ENCODE assay signal across 8 cellular contexts in the genomic region with DNA sequence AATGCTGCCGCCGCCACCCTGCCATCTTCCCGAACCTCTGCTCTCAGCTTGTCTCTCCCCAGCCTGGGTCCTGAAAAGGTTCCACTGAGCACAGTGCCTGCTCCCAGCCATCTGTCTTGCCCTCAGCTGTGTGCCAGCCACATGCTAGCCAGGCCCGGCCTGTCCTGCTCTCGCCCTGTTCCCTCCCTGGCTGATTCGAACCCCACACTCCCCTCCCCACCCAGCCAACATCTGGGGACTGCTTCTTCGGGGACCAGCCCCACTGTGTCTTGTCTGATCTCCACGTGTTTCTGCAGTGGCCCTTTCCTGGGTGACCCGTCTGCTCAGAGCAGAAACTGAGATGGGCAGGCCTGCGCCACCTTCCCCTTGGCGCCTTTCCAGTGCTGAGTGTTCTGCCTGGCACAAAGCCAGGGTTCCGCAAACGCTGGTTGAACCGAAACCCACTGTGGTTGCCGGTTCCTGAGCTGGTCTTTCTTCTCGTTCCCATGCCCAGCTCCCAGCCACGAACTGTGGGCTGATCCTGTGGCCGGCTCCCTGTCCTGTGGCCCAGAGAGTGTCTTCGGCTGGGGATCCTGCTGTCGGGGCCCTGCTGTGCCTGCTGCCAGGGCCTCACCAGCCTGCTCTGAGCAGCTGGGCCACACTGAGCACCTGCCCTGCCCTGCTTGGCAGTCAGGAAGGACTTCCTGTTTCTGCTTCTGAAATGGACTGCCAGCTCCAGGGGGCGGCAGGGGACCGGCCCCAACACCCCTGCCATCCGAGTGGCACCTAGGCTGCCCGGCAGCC.
A peak's percentile ranks its signal among the peaks of the same experiment; 100 is the strongest.
DNase-seq lines count a peak whose midpoint lies in the region; ATAC-seq and TF ChIP-seq lines count a peak whose summit lies in the region.

No MANE protein-coding gene starts in this region.

- no peak for TF ChIP-seq EP300 in suprapubic skin (IDR thresholded peaks at IDR 0.05)

- ATAC-seq in activated CD8-positive, alpha-beta T cell treated with anti-CD3 and anti-CD28 coated beads for 36 hours: peak; percentile 60
- no peak for ATAC-seq in omental fat pad (ENCODE audit: low FRiP score)

- WGBS in suprapubic skin: 46% methylated on average over 15 of the region's 24 CpGs
- WGBS in hepatocyte (ENCODE audit: low lambda C conversion rate, missing lambda C conversion rate): 86% methylated on average over 22 of the region's 24 CpGs

- DNase-seq in NCI-H510A treated with DMSO at 0.1 percent for 48 hours (lab: John Stamatoyannopoulos, UW): peak; percentile 65
- no peak for DNase-seq in NCI-H510A (lab: John Stamatoyannopoulos, UW)
- peak; percentile 77 for DNase-seq in NCI-H2171 treated with DMSO at 0.1 percent for 48 hours (lab: John Stamatoyannopoulos, UW)
- DNase-seq in activated CD8-positive, alpha-beta T cell treated with anti-CD3 and anti-CD28 coated beads for 36 hours: peak; percentile 76
- peak; percentile 52 for DNase-seq in effector CD8-positive, alpha-beta T cell (lab: John Stamatoyannopoulos, UW)
- peak; percentile 48 for DNase-seq in omental fat pad (ENCODE audit: low spot score)
- peak; percentile 83 to 85 for DNase-seq in suprapubic skin (ENCODE audit: low spot score in 2 of 2)
- DNase-seq in hepatocyte (ENCODE audit: low spot score): no peak

- peaks cover 39% of the 10 kb centered on the region for H3K4me1 ChIP-seq in suprapubic skin
- H3K4me1 ChIP-seq in hepatocyte (ENCODE audit: insufficient read depth): peaks cover 13% of the 10 kb centered on the region

- no peaks in the 10 kb centered on the region for H3K79me2 ChIP-seq in hepatocyte

- peak overlapping the region; percentile 82 for H3K27ac Mint-ChIP-seq in activated CD8-positive, alpha-beta T cell treated with anti-CD3 and anti-CD28 coated beads for 36 hours

- TF ChIP-seq CTCF in activated CD8-positive, alpha-beta T cell treated with anti-CD3 and anti-CD28 coated beads for 36 hours (IDR thresholded peaks at IDR 0.05): no peak
- TF ChIP-seq CTCF in omental fat pad (IDR thresholded peaks at IDR 0.05) (no peak), suprapubic skin (IDR thresholded peaks at IDR 0.05) (no peak), hepatocyte (IDR thresholded peaks at IDR 0.05; ENCODE audit: poor library complexity) (no peak)

- no peak overlapping the region for H3K4me3 Mint-ChIP-seq in activated CD8-positive, alpha-beta T cell treated with anti-CD3 and anti-CD28 coated beads for 36 hours

- H3K36me3 Mint-ChIP-seq in activated CD8-positive, alpha-beta T cell treated with anti-CD3 and anti-CD28 coated beads for 36 hours (ENCODE audit: low read depth): no peaks in the 10 kb centered on the region

- H3K4me2 ChIP-seq in hepatocyte: no peak overlapping the region

- H3K9me3 Mint-ChIP-seq in activated CD8-positive, alpha-beta T cell treated with anti-CD3 and anti-CD28 coated beads for 36 hours: no peaks in the 10 kb centered on the region

- H4K20me1 ChIP-seq in hepatocyte (ENCODE audit: insufficient read depth, poor library complexity, severe bottlenecking): no peaks in the 10 kb centered on the region

- POLR2A ChIA-PET in activated CD8-positive, alpha-beta T cell treated with anti-CD3 and anti-CD28 coated beads for 36 hours (lab: Charles Lee): interaction anchor here (0.6 to 3.3 kb wide), 10 partner anchors 15 to 171 kb away, joined by 3 to 11 read pairs (median 4); partner anchors contain the start of gene KLF13

- H3K27me3 Mint-ChIP-seq in activated CD8-positive, alpha-beta T cell treated with anti-CD3 and anti-CD28 coated beads for 36 hours: peaks cover 3% of the 10 kb centered on the region

- H3K9me3 ChIP-seq in suprapubic skin (no peaks in the 10 kb centered on the region), hepatocyte (ENCODE audit: low read depth) (no peaks in the 10 kb centered on the region)

- intact Hi-C loops in activated CD8-positive, alpha-beta T cell treated with anti-CD3 and anti-CD28 coated beads for 36 hours (cut with micrococcal nuclease): no loop called here

- H3K4me1 Mint-ChIP-seq in activated CD8-positive, alpha-beta T cell treated with anti-CD3 and anti-CD28 coated beads for 36 hours (ENCODE audit: low read depth): peaks cover 59% of the 10 kb centered on the region

- CTCF ChIA-PET in activated CD8-positive, alpha-beta T cell treated with anti-CD3 and anti-CD28 coated beads for 36 hours (lab: Charles Lee): interaction anchor here (0.6 to 2.7 kb wide), 10 partner anchors 8 to 227 kb away, joined by 3 to 14 read pairs (median 4); partner anchors contain the start of gene KLF13

- H3K36me3 ChIP-seq in suprapubic skin (no peaks in the 10 kb centered on the region), hepatocyte (replicated peaks; ENCODE audit: insufficient read depth, low read depth) (no peaks in the 10 kb centered on the region)

- H3K4me3 ChIP-seq in suprapubic skin (no peak overlapping the region), hepatocyte (no peak overlapping the region)

- no peaks in the 10 kb centered on the region for H3K27me3 ChIP-seq in suprapubic skin
- no peaks in the 10 kb centered on the region for H3K27me3 ChIP-seq in hepatocyte

- H3K27ac ChIP-seq in suprapubic skin (peak overlapping the region; percentile 55), hepatocyte (no peak overlapping the region)

- H2AFZ ChIP-seq in hepatocyte: no peak overlapping the region

- TF ChIP-seq POLR2A in suprapubic skin (IDR thresholded peaks at IDR 0.05): no peak

- H3K9me2 ChIP-seq in hepatocyte (replicated peaks; ENCODE audit: insufficient read depth): no peaks in the 10 kb centered on the region

Comparison
In these comparisons a context has a peak if more than half of its experiments do, and no peak if none do; other contexts are left out.
1. DNase-seq: peak in NCI-H510A treated with DMSO at 0.1 percent for 48 hours (single experiment), NCI-H2171 treated with DMSO at 0.1 percent for 48 hours (single experiment), activated CD8-positive, alpha-beta T cell treated with anti-CD3 and anti-CD28 coated beads for 36 hours (single experiment), effector CD8-positive, alpha-beta T cell (single experiment), omental fat pad (single experiment) and suprapubic skin (2 of 2); none in NCI-H510A (single experiment) and hepatocyte (single experiment).